ENCODE assay signal across 8 cellular contexts in the genomic region with DNA sequence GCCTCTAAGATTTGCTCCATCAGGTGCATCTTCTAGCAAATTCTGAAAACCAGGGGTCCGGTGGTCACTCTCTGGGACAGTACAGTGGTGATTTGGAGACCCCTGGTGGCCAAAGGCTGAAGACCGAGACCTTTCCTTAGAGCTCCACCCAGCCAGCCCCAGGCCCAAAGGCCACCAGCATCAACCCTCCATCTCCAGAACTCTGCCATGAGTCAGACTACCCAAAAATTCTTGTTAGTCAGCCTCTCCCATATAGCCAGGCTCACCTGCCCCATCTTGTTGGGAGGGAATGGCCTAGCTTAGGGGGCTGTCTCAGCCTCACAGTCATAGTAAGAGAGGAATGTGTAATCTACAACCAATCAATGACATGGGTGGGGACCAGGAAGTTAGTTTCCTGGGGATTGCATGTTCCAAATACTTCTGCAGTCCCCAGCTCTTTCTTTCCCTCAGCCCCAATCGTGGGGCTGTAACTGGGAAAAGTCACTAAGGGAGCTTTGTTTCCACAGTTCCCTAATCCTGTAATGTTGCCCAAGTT. TPM values are rescaled to one million over a fixed set of nuclear protein-coding genes. Genes with fewer than 3 reads are reported as not detected.
DNase-seq lines count a peak whose midpoint lies in the region; ATAC-seq and TF ChIP-seq lines count a peak whose summit lies in the region.

No MANE protein-coding gene starts in this region.

- TF ChIP-seq EP300 in ovary (IDR thresholded peaks at IDR 0.05), result no peak

- H3K9me3 Mint-ChIP-seq in activated CD4-positive, alpha-beta T cell treated with anti-CD3 and anti-CD28 coated beads for 36 hours (ENCODE audit: low read depth), result no peaks in the 10 kb centered on the region
- H3K9me3 Mint-ChIP-seq in activated T-cell treated with anti-CD3 and anti-CD28 coated beads, Interleukin-2, amount 50 U/mL, for 4 hours, result no peaks in the 10 kb centered on the region

- intact Hi-C loops in activated CD4-positive, alpha-beta T cell treated with anti-CD3 and anti-CD28 coated beads for 36 hours (cut with DNase I, micrococcal nuclease), result loop anchor here (1.0 to 2.0 kb wide), 2 partner anchors 36 to 252 kb away; partner anchors contain the start of gene AGO1 (in 1 of the 2)
- intact Hi-C loops in ovary (cut with DNase I), result loop anchor here in 2 of 4 donors (5.0 kb wide), 2 partner anchors 33 to 38 kb away; no protein-coding TSS in a partner anchor

- peak; percentile 71 for DNase-seq in activated CD4-positive, alpha-beta T cell treated with anti-CD3 and anti-CD28 coated beads for 36 hours
- no peak for DNase-seq in activated CD4-positive, alpha-beta T cell treated with anti-CD3 and anti-CD28 coated beads, Interleukin-2, amount 50 U/mL, for 1 hour
- DNase-seq in NCI-H1092 treated with DMSO at 0.1 percent for 48 hours (lab: John Stamatoyannopoulos, UW) (peak; percentile 63), germinal center (ENCODE audit: low spot score) (peak; percentile 55), ovary (peak; percentile 41 to 70 (median 58)), NCI-H774 (lab: John Stamatoyannopoulos, UW) (no peak)
- no peak for DNase-seq in activated T-cell treated with anti-CD3 and anti-CD28 coated beads, Interleukin-2, amount 50 U/mL, for 4 hours

- peak; percentile 73 for ATAC-seq in activated CD4-positive, alpha-beta T cell treated with anti-CD3 and anti-CD28 coated beads for 36 hours
- ATAC-seq in activated T-cell treated with anti-CD3 and anti-CD28 coated beads, Interleukin-2, amount 50 U/mL, for 4 hours, result peak; percentile 57 to 59
- no peak for ATAC-seq in HG03045 (IDR thresholded peaks at IDR 0.05; ENCODE audit: unreplicated experiment)

- H3K27me3 Mint-ChIP-seq in activated CD4-positive, alpha-beta T cell treated with anti-CD3 and anti-CD28 coated beads for 36 hours, result no peaks in the 10 kb centered on the region
- no peaks in the 10 kb centered on the region for H3K27me3 Mint-ChIP-seq in activated T-cell treated with anti-CD3 and anti-CD28 coated beads, Interleukin-2, amount 50 U/mL, for 4 hours (ENCODE audit: low read depth)

- no peak overlapping the region for H3K4me3 Mint-ChIP-seq in activated CD4-positive, alpha-beta T cell treated with anti-CD3 and anti-CD28 coated beads for 36 hours
- H3K4me3 Mint-ChIP-seq in activated T-cell treated with anti-CD3 and anti-CD28 coated beads, Interleukin-2, amount 50 U/mL, for 4 hours, result no peak overlapping the region

- H3K4me1 ChIP-seq in ovary (ENCODE audit: insufficient read depth), result peaks cover 2% of the 10 kb centered on the region

- H3K4me1 Mint-ChIP-seq in activated CD4-positive, alpha-beta T cell treated with anti-CD3 and anti-CD28 coated beads for 36 hours, result peaks cover 4% of the 10 kb centered on the region
- peaks cover 4% of the 10 kb centered on the region for H3K4me1 Mint-ChIP-seq in activated T-cell treated with anti-CD3 and anti-CD28 coated beads, Interleukin-2, amount 50 U/mL, for 4 hours (ENCODE audit: low read depth)

- POLR2A ChIA-PET in activated CD4-positive, alpha-beta T cell treated with anti-CD3 and anti-CD28 coated beads for 36 hours (lab: Charles Lee), result interaction anchor here (0.6 kb wide), 2 partner anchors 11 to 14 kb away, joined by 3 to 5 read pairs; partner anchors contain the start of gene TRAPPC3

- no peaks in the 10 kb centered on the region for H3K36me3 ChIP-seq in ovary

- 25 to 26% (median 26%) methylated on average over 3 of the region's 3 CpGs for WGBS in ovary, 3 donors

- CTCF ChIA-PET in activated CD4-positive, alpha-beta T cell treated with anti-CD3 and anti-CD28 coated beads for 36 hours (lab: Charles Lee), result interaction anchor here (0.6 to 3.2 kb wide), 21 partner anchors 10 to 475 kb away, joined by 3 to 28 read pairs (median 4); no protein-coding TSS in a partner anchor

- H3K27ac Mint-ChIP-seq in activated CD4-positive, alpha-beta T cell treated with anti-CD3 and anti-CD28 coated beads for 36 hours, result no peak overlapping the region

- H3K27ac ChIP-seq in ovary, result no peak overlapping the region

- no peaks in the 10 kb centered on the region for H3K9me3 ChIP-seq in ovary

- TF ChIP-seq CTCF in ovary (IDR thresholded peaks at IDR 0.05), result peak; percentile 35 to 62 (median 48)

- peaks cover 10% of the 10 kb centered on the region for H3K36me3 Mint-ChIP-seq in activated CD4-positive, alpha-beta T cell treated with anti-CD3 and anti-CD28 coated beads for 36 hours (ENCODE audit: low read depth)
- H3K36me3 Mint-ChIP-seq in activated T-cell treated with anti-CD3 and anti-CD28 coated beads, Interleukin-2, amount 50 U/mL, for 4 hours (ENCODE audit: insufficient read depth), result peaks cover 13% of the 10 kb centered on the region

- no peak overlapping the region for H3K4me3 ChIP-seq in ovary

- TF ChIP-seq POLR2A in ovary (IDR thresholded peaks at IDR 0.05), result no peak

- H3K27me3 ChIP-seq in ovary, result no peaks in the 10 kb centered on the region

RNA-seq across cellular contexts. Expression of gene COL8A2, which starts 9.8 kb away (rescaled TPM):
- under 1 TPM; 0.05 TPM for total RNA-seq in activated CD4-positive, alpha-beta T cell treated with anti-CD3 and anti-CD28 coated beads for 36 hours
- total RNA-seq in activated T-cell treated with anti-CD3 and anti-CD28 coated beads, Interleukin-2, amount 50 U/mL, for 4 hours, result under 1 TPM; 0.08 to 0.43 (median 0.18) TPM
- total RNA-seq in ovary, result 1 to 10 TPM; 2.5 to 6.2 (median 4.1) TPM
- 1 to 10 TPM; 2.3 to 4.6 TPM for polyA plus RNA-seq in ovary

RNA-seq across cellular contexts. Expression of gene TRAPPC3, which starts 14.4 kb away (rescaled TPM):
- total RNA-seq in activated CD4-positive, alpha-beta T cell treated with anti-CD3 and anti-CD28 coated beads for 36 hours, result 10 to 100 TPM; 43.8 to 53.8 TPM
- total RNA-seq in activated T-cell treated with anti-CD3 and anti-CD28 coated beads, Interleukin-2, amount 50 U/mL, for 4 hours, result 10 to 100 TPM; 64.2 to 69.6 (median 65.9) TPM
- 10 to 100 TPM; 42.3 to 49.6 (median 45.2) TPM for total RNA-seq in ovary
- polyA plus RNA-seq in ovary, result 10 to 100 TPM; 44.0 to 94.6 TPM

RNA-seq across cellular contexts. Expression of gene MAP7D1, which starts 21.1 kb away (rescaled TPM):
- total RNA-seq in activated CD4-positive, alpha-beta T cell treated with anti-CD3 and anti-CD28 coated beads for 36 hours, result 100 to 1,000 TPM; 122 to 133 TPM
- total RNA-seq in activated T-cell treated with anti-CD3 and anti-CD28 coated beads, Interleukin-2, amount 50 U/mL, for 4 hours, result 100 to 1,000 TPM; 162 to 182 (median 164) TPM
- total RNA-seq in ovary, result 10 to 100 TPM; 34.9 to 99.1 (median 69.0) TPM
- 10 to 100 TPM; 31.4 to 44.3 TPM for polyA plus RNA-seq in ovary

RNA-seq across cellular contexts. Expression of gene ADPRS, which starts 46.2 kb away (rescaled TPM):
- total RNA-seq in activated CD4-positive, alpha-beta T cell treated with anti-CD3 and anti-CD28 coated beads for 36 hours, result 10 to 100 TPM; 34.0 to 43.9 TPM
- total RNA-seq in activated T-cell treated with anti-CD3 and anti-CD28 coated beads, Interleukin-2, amount 50 U/mL, for 4 hours, result 10 to 100 TPM; 45.6 to 52.0 (median 47.4) TPM
- total RNA-seq in ovary, result 10 to 100 TPM; 21.0 to 52.2 (median 27.4) TPM
- 10 to 100 TPM; 14.9 to 24.8 TPM for polyA plus RNA-seq in ovary

RNA-seq across cellular contexts. Expression of gene TEKT2, which starts 51.0 kb away (rescaled TPM):
- under 1 TPM in 1 of 2 experiments, not detected in 1; 0.16 TPM for total RNA-seq in activated CD4-positive, alpha-beta T cell treated with anti-CD3 and anti-CD28 coated beads for 36 hours
- total RNA-seq in activated T-cell treated with anti-CD3 and anti-CD28 coated beads, Interleukin-2, amount 50 U/mL, for 4 hours, result under 1 TPM in 2 of 3 donors, not detected in 1; 0.20 to 0.27 TPM
- total RNA-seq in ovary, result 10 to 100 TPM in 1 of 7 donors, 1 to 10 TPM in 4, under 1 TPM in 2; 0.28 to 22.5 (median 2.1) TPM
- polyA plus RNA-seq in ovary, result under 1 TPM; 0.12 to 0.36 TPM

Comparison
In these comparisons a context has a peak if more than half of its experiments do, and no peak if none do; other contexts are left out.
1. DNase-seq: peak in activated CD4-positive, alpha-beta T cell treated with anti-CD3 and anti-CD28 coated beads for 36 hours (single experiment), NCI-H1092 treated with DMSO at 0.1 percent for 48 hours (single experiment), germinal center (single experiment) and ovary (5 of 5); none in activated CD4-positive, alpha-beta T cell treated with anti-CD3 and anti-CD28 coated beads, Interleukin-2, amount 50 U/mL, for 1 hour (single experiment), activated T-cell treated with anti-CD3 and anti-CD28 coated beads, Interleukin-2, amount 50 U/mL, for 4 hours (single experiment) and NCI-H774 (single experiment).